In genomic region chr19:16621165-16621800, GRCh38 we compare ENCODE assay signal across 16 cellular contexts. TPM values are rescaled to one million over a fixed set of nuclear protein-coding genes. Genes with fewer than 3 reads are reported as not detected.
DNase-seq lines count a peak whose midpoint lies in the region; ATAC-seq and TF ChIP-seq lines count a peak whose summit lies in the region.
"Had no signal": no experiment of that assay in that cellular context is flagged by ENCODE, and none has a peak within 500 bp of the region (broad histone marks: within the 10 kb centered on the region; RNA-seq: fewer than 3 reads in every experiment).

No MANE protein-coding gene starts in this region.

- peak overlapping the region; percentile 73 for H3K9ac ChIP-seq in Karpas-422 (ENCODE audit: low read length)

- H3K9me3 ChIP-seq in Karpas-422 (ENCODE audit: low read length) (no peaks in the 10 kb centered on the region), gastrocnemius medialis (no peaks in the 10 kb centered on the region)
- H3K9me3 ChIP-seq: BE2C had no signal

- CTCF ChIA-PET in activated CD4-positive, alpha-beta memory T cell treated with anti-CD3 and anti-CD28 coated beads for 36 hours (lab: Charles Lee) = no interaction called here
- CTCF ChIA-PET in activated CD8-positive, alpha-beta T cell treated with anti-CD3 and anti-CD28 coated beads, Interleukin-2, amount 10 ng/mL, durations not matched to agents 7 days and 5 days (lab: Charles Lee) = no interaction called here

- TF ChIP-seq POLR2A in gastrocnemius medialis (IDR thresholded peaks at IDR 0.05) = no peak

- no peak for TF ChIP-seq CTCF in GM23338 (conservative IDR thresholded peaks at IDR 0.05; ENCODE audit: low read depth in 2 of 2)
- TF ChIP-seq CTCF in endothelial cell (IDR thresholded peaks at IDR 0.05; ENCODE audit: unreplicated experiment) = no peak
- no peak for TF ChIP-seq CTCF in gastrocnemius medialis (IDR thresholded peaks at IDR 0.05 in 4 of 5, conservative IDR thresholded peaks at IDR 0.05 in 1 of 5)

- H3K27ac Mint-ChIP-seq in GM23338 = 0 out of 2 replicates have a peak overlapping the region, but pooled peaks have one; percentile 17
- H3K27ac Mint-ChIP-seq in endothelial cell (ENCODE audit: unreplicated experiment) = no peak overlapping the region
- H3K27ac Mint-ChIP-seq in activated CD4-positive, alpha-beta memory T cell treated with anti-CD3 and anti-CD28 coated beads for 36 hours = no peak overlapping the region
- H3K27ac Mint-ChIP-seq in activated CD8-positive, alpha-beta T cell treated with anti-CD3 and anti-CD28 coated beads, Interleukin-2, amount 10 ng/mL, durations not matched to agents 7 days and 5 days = no peak overlapping the region

- peaks cover 40% of the 10 kb centered on the region for H3K4me1 Mint-ChIP-seq in GM23338
- peaks cover 44% of the 10 kb centered on the region for H3K4me1 Mint-ChIP-seq in endothelial cell (ENCODE audit: unreplicated experiment)
- H3K4me1 Mint-ChIP-seq in activated T-cell treated with anti-CD3 and anti-CD28 coated beads, Interleukin-2, amount 50 U/mL, for 4 hours (ENCODE audit: low read depth) = peaks cover 78% of the 10 kb centered on the region
- H3K4me1 Mint-ChIP-seq in activated CD4-positive, alpha-beta memory T cell treated with anti-CD3 and anti-CD28 coated beads for 36 hours (ENCODE audit: low read depth) = peaks cover 60% of the 10 kb centered on the region
- peaks cover 60% of the 10 kb centered on the region for H3K4me1 Mint-ChIP-seq in activated CD8-positive, alpha-beta T cell treated with anti-CD3 and anti-CD28 coated beads, Interleukin-2, amount 10 ng/mL, durations not matched to agents 7 days and 5 days (ENCODE audit: low read depth)

- H3K9me3 Mint-ChIP-seq in GM23338 (no peaks in the 10 kb centered on the region), endothelial cell (ENCODE audit: unreplicated experiment) (no peaks in the 10 kb centered on the region)
- no peaks in the 10 kb centered on the region for H3K9me3 Mint-ChIP-seq in activated T-cell treated with anti-CD3 and anti-CD28 coated beads, Interleukin-2, amount 50 U/mL, for 4 hours
- no peaks in the 10 kb centered on the region for H3K9me3 Mint-ChIP-seq in activated CD4-positive, alpha-beta memory T cell treated with anti-CD3 and anti-CD28 coated beads for 36 hours
- no peaks in the 10 kb centered on the region for H3K9me3 Mint-ChIP-seq in activated CD8-positive, alpha-beta T cell treated with anti-CD3 and anti-CD28 coated beads, Interleukin-2, amount 10 ng/mL, durations not matched to agents 7 days and 5 days (ENCODE audit: insufficient read depth)
- H3K9me3 Mint-ChIP-seq: CD8-positive, alpha-beta memory T cell had no signal

- H3K36me3 ChIP-seq in GM23338 (ENCODE audit: insufficient read depth) (no peaks in the 10 kb centered on the region), Karpas-422 (ENCODE audit: insufficient read depth, low read length) (peaks cover 20% of the 10 kb centered on the region), gastrocnemius medialis (no peaks in the 10 kb centered on the region)
- H3K36me3 ChIP-seq: BE2C had no signal

- DNase-seq in GM23338 (ENCODE audit: low spot score) = no peak
- no peak for DNase-seq in Karpas-422
- DNase-seq in endothelial cell (ENCODE audit: low spot score) = no peak
- DNase-seq in gastrocnemius medialis = no peak
- no peak for DNase-seq in activated T-cell treated with anti-CD3 and anti-CD28 coated beads, Interleukin-2, amount 50 U/mL, for 4 hours
- no peak for DNase-seq in NOMO-1 treated with dmso at 0.1 percent for 144 hours (lab: John Stamatoyannopoulos, UW; ENCODE audit: unreplicated experiment)
- DNase-seq in activated CD4-positive, alpha-beta memory T cell treated with anti-CD3 and anti-CD28 coated beads for 36 hours = no peak
- DNase-seq in activated CD8-positive, alpha-beta T cell treated with anti-CD3 and anti-CD28 coated beads, Interleukin-2, amount 10 ng/mL, durations not matched to agents 7 days and 5 days = no peak
- DNase-seq: BE2C; CD8-positive, alpha-beta memory T cell; KBM-7; NCI-H1092 treated with DMSO at 0.1 percent for 48 hours; NCI-H1694 treated with DMSO at 0.1 percent for 48 hours; NCI-H446; PC-9 had no signal

- H3F3A ChIP-seq in GM23338 (replicated peaks; ENCODE audit: low read depth) = no peaks in the 10 kb centered on the region

- 0 out of 2 replicates have a peak, but pooled peaks cover 4% of the 10 kb centered on the region for H3K9me2 ChIP-seq in GM23338 (ENCODE audit: insufficient read depth)
- H3K9me2 ChIP-seq in Karpas-422 (replicated peaks; ENCODE audit: insufficient read depth, low read length) = no peaks in the 10 kb centered on the region

- H3K4me1 ChIP-seq in GM23338 (ENCODE audit: insufficient read depth) (peaks cover 2% of the 10 kb centered on the region), Karpas-422 (ENCODE audit: low read length) (peaks cover 100% of the 10 kb centered on the region), gastrocnemius medialis (peaks cover 69 to 97% of the 10 kb centered on the region in 2 donors)

- peaks cover 68% of the 10 kb centered on the region for H4K20me1 ChIP-seq in GM23338 (replicated peaks; ENCODE audit: insufficient read depth)
- peaks cover 56% of the 10 kb centered on the region for H4K20me1 ChIP-seq in Karpas-422 (ENCODE audit: insufficient read depth, low read depth, low read length)

- no peak overlapping the region for H3K27ac ChIP-seq in GM23338 (ENCODE audit: low read depth)
- peak overlapping the region; percentile 97 for H3K27ac ChIP-seq in Karpas-422 (ENCODE audit: low read length)
- peak overlapping the region; percentile 70 to 83 (median 78) for H3K27ac ChIP-seq in gastrocnemius medialis
- H3K27ac ChIP-seq: PC-9, SK-N-MC had no signal

- H3K79me2 ChIP-seq in GM23338 (replicated peaks; ENCODE audit: insufficient read depth) = peaks cover 100% of the 10 kb centered on the region
- H3K79me2 ChIP-seq in Karpas-422 (ENCODE audit: low read length) = peaks cover 100% of the 10 kb centered on the region

- POLR2A ChIA-PET in activated CD4-positive, alpha-beta memory T cell treated with anti-CD3 and anti-CD28 coated beads for 36 hours (lab: Charles Lee) = no interaction called here
- POLR2A ChIA-PET in activated CD8-positive, alpha-beta T cell treated with anti-CD3 and anti-CD28 coated beads, Interleukin-2, amount 10 ng/mL, durations not matched to agents 7 days and 5 days (lab: Charles Lee) = no interaction called here

- H3K27me3 ChIP-seq in GM23338 (ENCODE audit: insufficient read depth) (no peaks in the 10 kb centered on the region), Karpas-422 (ENCODE audit: low read length) (no peaks in the 10 kb centered on the region), gastrocnemius medialis (no peaks in the 10 kb centered on the region)
- H3K27me3 ChIP-seq: BE2C had no signal

- no peak overlapping the region for H3K4me3 Mint-ChIP-seq in GM23338
- peak overlapping the region; percentile 25 for H3K4me3 Mint-ChIP-seq in endothelial cell (ENCODE audit: unreplicated experiment)
- no peak overlapping the region for H3K4me3 Mint-ChIP-seq in activated T-cell treated with anti-CD3 and anti-CD28 coated beads, Interleukin-2, amount 50 U/mL, for 4 hours
- H3K4me3 Mint-ChIP-seq in activated CD4-positive, alpha-beta memory T cell treated with anti-CD3 and anti-CD28 coated beads for 36 hours = no peak overlapping the region
- H3K4me3 Mint-ChIP-seq in activated CD8-positive, alpha-beta T cell treated with anti-CD3 and anti-CD28 coated beads, Interleukin-2, amount 10 ng/mL, durations not matched to agents 7 days and 5 days = no peak overlapping the region

- in situ Hi-C loops in gastrocnemius medialis (cut with MboI; ENCODE audit: low sequenced_read_pairs in 4 of 4) = no loop called here

- H3K4me3 ChIP-seq in GM23338 (no peak overlapping the region), Karpas-422 (ENCODE audit: low read length) (no peak overlapping the region), gastrocnemius medialis (no peak overlapping the region)
- H3K4me3 ChIP-seq: PC-9, SK-N-MC had no signal

- intact Hi-C loops in gastrocnemius medialis (cut with DNase I; ENCODE audit: low total_unique reads) = no loop called here
- intact Hi-C loops in activated CD4-positive, alpha-beta memory T cell treated with anti-CD3 and anti-CD28 coated beads for 36 hours (cut with micrococcal nuclease) = no loop called here

- H2AFZ ChIP-seq in GM23338 (no peak overlapping the region), Karpas-422 (ENCODE audit: low read length) (no peak overlapping the region)
- H2AFZ ChIP-seq: PC-9 had no signal

- H3K27me3 Mint-ChIP-seq in GM23338 (ENCODE audit: insufficient read depth, low read depth, poor library complexity) (peaks cover 2% of the 10 kb centered on the region), endothelial cell (ENCODE audit: unreplicated experiment) (peaks cover 10% of the 10 kb centered on the region)
- H3K27me3 Mint-ChIP-seq in activated T-cell treated with anti-CD3 and anti-CD28 coated beads, Interleukin-2, amount 50 U/mL, for 4 hours (ENCODE audit: low read depth) = no peaks in the 10 kb centered on the region
- no peaks in the 10 kb centered on the region for H3K27me3 Mint-ChIP-seq in activated CD4-positive, alpha-beta memory T cell treated with anti-CD3 and anti-CD28 coated beads for 36 hours
- no peaks in the 10 kb centered on the region for H3K27me3 Mint-ChIP-seq in activated CD8-positive, alpha-beta T cell treated with anti-CD3 and anti-CD28 coated beads, Interleukin-2, amount 10 ng/mL, durations not matched to agents 7 days and 5 days (ENCODE audit: low read depth)

- H3K4me2 ChIP-seq in GM23338 = no peak overlapping the region
- peak overlapping the region; percentile 68 for H3K4me2 ChIP-seq in Karpas-422 (ENCODE audit: low read depth, low read length, poor library complexity, severe bottlenecking)
- H3K4me2 ChIP-seq: PC-9 had no signal

- H3K36me3 Mint-ChIP-seq in GM23338 (ENCODE audit: low read depth) (no peaks in the 10 kb centered on the region; the same call in 2 of the 3 replicates), endothelial cell (ENCODE audit: low read depth, unreplicated experiment) (peaks cover 21% of the 10 kb centered on the region)
- H3K36me3 Mint-ChIP-seq in activated T-cell treated with anti-CD3 and anti-CD28 coated beads, Interleukin-2, amount 50 U/mL, for 4 hours (ENCODE audit: insufficient read depth) = peaks cover 11% of the 10 kb centered on the region
- H3K36me3 Mint-ChIP-seq in activated CD4-positive, alpha-beta memory T cell treated with anti-CD3 and anti-CD28 coated beads for 36 hours = peaks cover 17% of the 10 kb centered on the region
- peaks cover 21% of the 10 kb centered on the region for H3K36me3 Mint-ChIP-seq in activated CD8-positive, alpha-beta T cell treated with anti-CD3 and anti-CD28 coated beads, Interleukin-2, amount 10 ng/mL, durations not matched to agents 7 days and 5 days (ENCODE audit: low read depth)

- ATAC-seq in GM23338 (no peak), gastrocnemius medialis (no peak)
- ATAC-seq in activated T-cell treated with anti-CD3 and anti-CD28 coated beads, Interleukin-2, amount 50 U/mL, for 4 hours = no peak
- no peak for ATAC-seq in activated CD8-positive, alpha-beta T cell treated with anti-CD3 and anti-CD28 coated beads, Interleukin-2, amount 10 ng/mL, durations not matched to agents 7 days and 5 days

RNA-seq across cellular contexts. Expression of gene MED26, which starts 6.7 kb away (rescaled TPM):
- total RNA-seq in GM23338 (2014; rRNA removed; shearing (Covaris generic)) = 13.1 and 15.4 TPM in 2 replicates
- polyA plus RNA-seq in GM23338 (2016; fragmentation: Nextera tagmentation; extraction: Ambion mirVana) = 7.4 and 8.6 TPM in 2 replicates
- 15.0 and 23.7 TPM in 2 replicates for total RNA-seq in Karpas-422 (2014; rRNA removed; shearing (Covaris generic); ENCODE audit: low replicate concordance)
- 13.3 TPM for total RNA-seq in endothelial cell (ENCODE audit: unreplicated experiment)
- total RNA-seq in gastrocnemius medialis = 10 to 100 TPM in 2 of 4 donors, 1 to 10 TPM in 2; 5.7 to 15.7 (median 9.4) TPM
- total RNA-seq in activated T-cell treated with anti-CD3 and anti-CD28 coated beads, Interleukin-2, amount 50 U/mL, for 4 hours = 10 to 100 TPM; 17.4 to 19.5 (median 18.2) TPM
- total RNA-seq in activated CD4-positive, alpha-beta memory T cell treated with anti-CD3 and anti-CD28 coated beads for 36 hours = 10 to 100 TPM; 12.0 to 14.5 TPM
- total RNA-seq in activated CD8-positive, alpha-beta T cell treated with anti-CD3 and anti-CD28 coated beads, Interleukin-2, amount 10 ng/mL, durations not matched to agents 7 days and 5 days = 10 to 100 TPM; 17.2 to 17.4 TPM

RNA-seq across cellular contexts. Expression of gene SMIM7, which starts 38.7 kb away (rescaled TPM):
- total RNA-seq in GM23338 (2014; rRNA removed; shearing (Covaris generic)) = 64.2 and 81.7 TPM in 2 replicates
- polyA plus RNA-seq in GM23338 (2016; fragmentation: Nextera tagmentation; extraction: Ambion mirVana) = 84.5 and 91.3 TPM in 2 replicates
- total RNA-seq in Karpas-422 (2014; rRNA removed; shearing (Covaris generic); ENCODE audit: low replicate concordance) = 59.8 and 62.0 TPM in 2 replicates
- 53.2 TPM for total RNA-seq in endothelial cell (ENCODE audit: unreplicated experiment)
- total RNA-seq in gastrocnemius medialis = 10 to 100 TPM; 36.4 to 60.5 (median 49.8) TPM
- total RNA-seq in activated T-cell treated with anti-CD3 and anti-CD28 coated beads, Interleukin-2, amount 50 U/mL, for 4 hours = 10 to 100 TPM; 55.3 to 60.2 (median 60.2) TPM
- total RNA-seq in activated CD4-positive, alpha-beta memory T cell treated with anti-CD3 and anti-CD28 coated beads for 36 hours = 10 to 100 TPM; 50.5 to 50.9 TPM
- total RNA-seq in activated CD8-positive, alpha-beta T cell treated with anti-CD3 and anti-CD28 coated beads, Interleukin-2, amount 10 ng/mL, durations not matched to agents 7 days and 5 days = 10 to 100 TPM; 51.5 to 53.5 TPM

RNA-seq across cellular contexts. Expression of gene TMEM38A, which starts 39.7 kb away (rescaled TPM):
- 11.3 and 14.1 TPM in 2 replicates for total RNA-seq in GM23338 (2014; rRNA removed; shearing (Covaris generic))
- 5.9 and 7.6 TPM in 2 replicates for polyA plus RNA-seq in GM23338 (2016; fragmentation: Nextera tagmentation; extraction: Ambion mirVana)
- 12.9 and 21.2 TPM in 2 replicates for total RNA-seq in Karpas-422 (2014; rRNA removed; shearing (Covaris generic); ENCODE audit: low replicate concordance)
- total RNA-seq in endothelial cell (ENCODE audit: unreplicated experiment) = 0.36 TPM
- total RNA-seq in gastrocnemius medialis = 100 to 1,000 TPM; 101 to 256 (median 182) TPM
- under 1 TPM; 0.27 to 0.89 (median 0.45) TPM for total RNA-seq in activated T-cell treated with anti-CD3 and anti-CD28 coated beads, Interleukin-2, amount 50 U/mL, for 4 hours
- under 1 TPM; 0.58 to 0.76 TPM for total RNA-seq in activated CD4-positive, alpha-beta memory T cell treated with anti-CD3 and anti-CD28 coated beads for 36 hours
- under 1 TPM; 0.60 to 0.87 TPM for total RNA-seq in activated CD8-positive, alpha-beta T cell treated with anti-CD3 and anti-CD28 coated beads, Interleukin-2, amount 10 ng/mL, durations not matched to agents 7 days and 5 days
- polyA plus RNA-seq: CD8-positive, alpha-beta memory T cell had no signal

RNA-seq across cellular contexts. Expression of gene SLC35E1, which starts 49.1 kb away (rescaled TPM):
- 24.1 and 30.3 TPM in 2 replicates for total RNA-seq in GM23338 (2014; rRNA removed; shearing (Covaris generic))
- polyA plus RNA-seq in GM23338 (2016; fragmentation: Nextera tagmentation; extraction: Ambion mirVana) = 16.2 and 17.0 TPM in 2 replicates
- 33.5 and 39.4 TPM in 2 replicates for total RNA-seq in Karpas-422 (2014; rRNA removed; shearing (Covaris generic); ENCODE audit: low replicate concordance)
- total RNA-seq in endothelial cell (ENCODE audit: unreplicated experiment) (29.7 TPM), gastrocnemius medialis (10 to 100 TPM; 24.1 to 60.3 (median 40.1) TPM)
- 10 to 100 TPM; 48.1 to 48.5 (median 48.1) TPM for total RNA-seq in activated T-cell treated with anti-CD3 and anti-CD28 coated beads, Interleukin-2, amount 50 U/mL, for 4 hours
- total RNA-seq in activated CD4-positive, alpha-beta memory T cell treated with anti-CD3 and anti-CD28 coated beads for 36 hours = 10 to 100 TPM; 42.0 to 46.0 TPM
- 10 to 100 TPM; 55.6 to 61.9 TPM for total RNA-seq in activated CD8-positive, alpha-beta T cell treated with anti-CD3 and anti-CD28 coated beads, Interleukin-2, amount 10 ng/mL, durations not matched to agents 7 days and 5 days
